ENCODE assay signal across 1 cellular context in genomic region chr12:75479963-75480461, GRCh38.
A peak's percentile ranks its signal among the peaks of the same experiment; 100 is the strongest.
TF ChIP-seq lines count a peak whose summit lies in the region.

No MANE protein-coding gene starts in this region.

TF ChIP-seq in GM12878, 131 proteins besides CTCF, POLR2A, EP300 and RAD21 (continued from another document):
- TF ChIP-seq CEBPB (IDR thresholded peaks at IDR 0.05; ENCODE audit: borderline replicate concordance in 1 of 2, low read depth in 2 of 2, low read length in 2 of 2), result 0 out of 4 replicates have a peak, but pooled peaks of 1 of the 2 experiments have one; percentile 4
